Comparison of ENCODE assay signal across 8 cellular contexts in the genomic region with DNA sequence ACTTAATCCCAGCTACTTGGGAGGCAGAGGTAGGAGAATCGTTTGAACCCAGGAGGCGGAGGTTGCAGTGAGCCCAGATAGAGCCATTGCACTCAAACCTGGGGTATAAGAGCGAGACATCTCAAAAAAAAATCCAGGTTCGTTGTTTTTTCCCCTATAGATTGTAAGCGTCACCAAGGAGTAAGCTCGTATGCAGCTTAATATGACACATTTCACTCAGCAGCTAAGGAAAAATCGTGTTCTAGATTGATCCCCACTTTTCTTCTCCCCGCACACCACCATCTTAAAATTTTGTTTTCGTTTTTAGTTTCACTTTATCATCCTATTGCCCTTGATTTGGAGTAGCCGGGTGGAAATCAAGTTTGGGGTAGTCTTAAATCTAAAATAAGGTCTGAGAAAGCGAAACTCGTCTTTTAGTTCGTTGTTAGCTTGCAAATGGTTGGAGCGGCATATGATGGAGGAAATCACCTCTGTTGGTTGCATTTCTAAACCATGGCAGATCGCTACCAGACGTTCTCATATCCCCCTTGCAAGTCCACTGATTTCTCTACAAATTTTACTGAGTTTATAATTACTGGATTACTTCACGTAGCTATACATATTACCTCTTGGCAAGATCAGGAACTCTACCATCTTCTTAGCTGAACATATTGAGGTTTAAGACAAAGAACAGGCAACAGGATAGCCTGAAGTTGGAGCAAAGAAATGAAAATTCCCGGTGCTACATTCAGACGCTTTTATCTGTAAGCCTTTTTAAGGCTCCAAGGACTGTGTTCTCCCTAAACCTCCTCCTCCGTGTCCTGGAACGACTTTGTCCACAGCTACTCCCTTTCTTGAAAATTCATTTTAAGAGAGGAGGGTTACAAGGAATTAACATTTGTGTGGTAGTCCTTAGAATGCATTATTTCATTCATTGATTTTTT.
A peak's percentile ranks its signal among the peaks of the same experiment; 100 is the strongest.
DNase-seq lines count a peak whose midpoint lies in the region; ATAC-seq lines count a peak whose summit lies in the region.

No MANE protein-coding gene starts in this region.

- in situ Hi-C loops in ACHN (cut with HindIII; ENCODE audit: low pct_ligation_motif_present, low pct_unique_long_range_greater_than_20kb, low sequenced_read_pairs), result no loop called here

- DNase-seq in ACHN, result peak; percentile 27
- peak; percentile 40 for DNase-seq in HCEC 1CT
- peak; percentile 22 for DNase-seq in astrocyte of the hippocampus (ENCODE audit: low read depth, low spot score)
- peak; percentile 16 to 19 for DNase-seq in lung microvascular endothelial cell (ENCODE audit: low read depth in 2 of 2)
- no peak for DNase-seq in DMS153 (lab: John Stamatoyannopoulos, UW)
- DNase-seq in posterior cingulate gyrus, result no peak

- intact Hi-C loops in posterior cingulate gyrus (cut with DNase I), result loop anchor here (5.0 kb wide), 1 partner anchor 42 kb away; a partner anchor contains a TSS

- no peak for ATAC-seq in HG03039 (IDR thresholded peaks at IDR 0.05; ENCODE audit: unreplicated experiment)
- no peak for ATAC-seq in GM21390 (IDR thresholded peaks at IDR 0.05; ENCODE audit: unreplicated experiment)

Comparison
In these comparisons a context has a peak if more than half of its experiments do, and no peak if none do; other contexts are left out.
1. DNase-seq: peak in ACHN (single experiment), HCEC 1CT (single experiment), astrocyte of the hippocampus (single experiment) and lung microvascular endothelial cell (2 of 2); none in DMS153 (single experiment) and posterior cingulate gyrus (0 of 10).